In genomic region chr6:3170676-3171075, GRCh38 we compare ENCODE assay signal across 6 cellular contexts. TPM values are rescaled to one million over a fixed set of nuclear protein-coding genes. Genes with fewer than 3 reads are reported as not detected.
"Had no signal": no experiment of that assay in that cellular context is flagged by ENCODE, and none has a peak within 500 bp of the region (broad histone marks: within the 10 kb centered on the region; RNA-seq: fewer than 3 reads in every experiment).

No MANE protein-coding gene starts in this region.

RNA-seq across cellular contexts. Expression of gene TUBB2B, which starts 56.8 kb away (rescaled TPM):
- total RNA-seq: activated B cell treated with CpG ODN at 0.5 μM for 24 hours; activated CD4-positive, alpha-beta memory T cell treated with anti-CD3 and anti-CD28 coated beads, Interleukin-2, amount 10 ng/mL, durations not matched to agents 7 days and 5 days; activated CD4-positive, alpha-beta T cell treated with anti-CD3 and anti-CD28 coated beads, Interleukin-2, amount 10 ng/mL, durations not matched to agents 7 days and 5 days; activated CD8-positive, alpha-beta memory T cell treated with anti-CD3 and anti-CD28 coated beads for 36 hours; activated CD8-positive, alpha-beta memory T cell treated with anti-CD3 and anti-CD28 coated beads, Interleukin-2, amount 10 ng/mL, durations not matched to agents 7 days and 5 days; activated CD8-positive, alpha-beta T cell treated with anti-CD3 and anti-CD28 coated beads, Interleukin-2, amount 10 ng/mL, durations not matched to agents 7 days and 5 days had no signal
